ENCODE assay signal across 1 cellular context in the genomic region with DNA sequence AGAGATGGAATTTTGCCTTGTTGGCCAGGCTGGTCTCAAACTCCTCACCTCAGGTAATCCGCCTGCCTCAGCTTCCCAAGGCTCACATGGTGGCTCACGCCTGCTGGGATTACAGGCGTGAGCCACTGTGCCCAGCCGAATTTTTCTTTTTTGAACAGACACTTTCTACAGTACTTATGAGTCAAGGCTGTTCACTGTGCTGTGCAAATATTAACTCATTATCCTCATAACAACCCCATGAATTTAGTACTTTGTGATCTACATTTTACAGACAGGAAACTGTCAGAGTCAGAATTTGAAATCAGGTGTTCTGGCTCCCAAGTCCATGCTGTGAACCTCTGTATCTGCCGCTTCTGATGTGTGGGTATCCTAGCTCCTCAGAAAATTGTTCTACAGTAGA.
TF ChIP-seq lines count a peak whose summit lies in the region.

No MANE protein-coding gene starts in this region.

TF ChIP-seq in HepG2, 621 proteins besides CTCF, POLR2A, EP300 and RAD21:
- TF ChIP-seq RARA (CRISPR knock-in tag; IDR thresholded peaks at IDR 0.05) = peak; percentile 15; the same call in 1 of the 2 replicates
- TF ChIP-seq NR2C2 (CRISPR knock-in tag; IDR thresholded peaks at IDR 0.05; ENCODE audit: borderline replicate concordance) = no peak
- TF ChIP-seq, protein P1, sequence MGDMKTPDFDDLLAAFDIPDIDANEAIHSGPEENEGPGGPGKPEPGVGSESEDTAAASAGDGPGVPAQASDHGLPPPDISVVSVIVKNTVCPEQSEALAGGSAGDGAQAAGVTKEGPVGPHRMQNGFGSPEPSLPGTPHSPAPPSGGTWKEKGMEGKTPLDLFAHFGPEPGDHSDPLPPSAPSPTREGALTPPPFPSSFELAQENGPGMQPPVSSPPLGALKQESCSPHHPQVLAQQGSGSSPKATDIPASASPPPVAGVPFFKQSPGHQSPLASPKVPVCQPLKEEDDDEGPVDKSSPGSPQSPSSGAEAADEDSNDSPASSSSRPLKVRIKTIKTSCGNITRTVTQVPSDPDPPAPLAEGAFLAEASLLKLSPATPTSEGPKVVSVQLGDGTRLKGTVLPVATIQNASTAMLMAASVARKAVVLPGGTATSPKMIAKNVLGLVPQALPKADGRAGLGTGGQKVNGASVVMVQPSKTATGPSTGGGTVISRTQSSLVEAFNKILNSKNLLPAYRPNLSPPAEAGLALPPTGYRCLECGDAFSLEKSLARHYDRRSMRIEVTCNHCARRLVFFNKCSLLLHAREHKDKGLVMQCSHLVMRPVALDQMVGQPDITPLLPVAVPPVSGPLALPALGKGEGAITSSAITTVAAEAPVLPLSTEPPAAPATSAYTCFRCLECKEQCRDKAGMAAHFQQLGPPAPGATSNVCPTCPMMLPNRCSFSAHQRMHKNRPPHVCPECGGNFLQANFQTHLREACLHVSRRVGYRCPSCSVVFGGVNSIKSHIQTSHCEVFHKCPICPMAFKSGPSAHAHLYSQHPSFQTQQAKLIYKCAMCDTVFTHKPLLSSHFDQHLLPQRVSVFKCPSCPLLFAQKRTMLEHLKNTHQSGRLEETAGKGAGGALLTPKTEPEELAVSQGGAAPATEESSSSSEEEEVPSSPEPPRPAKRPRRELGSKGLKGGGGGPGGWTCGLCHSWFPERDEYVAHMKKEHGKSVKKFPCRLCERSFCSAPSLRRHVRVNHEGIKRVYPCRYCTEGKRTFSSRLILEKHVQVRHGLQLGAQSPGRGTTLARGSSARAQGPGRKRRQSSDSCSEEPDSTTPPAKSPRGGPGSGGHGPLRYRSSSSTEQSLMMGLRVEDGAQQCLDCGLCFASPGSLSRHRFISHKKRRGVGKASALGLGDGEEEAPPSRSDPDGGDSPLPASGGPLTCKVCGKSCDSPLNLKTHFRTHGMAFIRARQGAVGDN (CRISPR knock-in tag; IDR thresholded peaks at IDR 0.05) = peak; percentile 13; the same call in 1 of the 2 replicates
- TF ChIP-seq SALL1 (CRISPR knock-in tag; IDR thresholded peaks at IDR 0.05) = peak; percentile 18; the same call in 1 of the 2 replicates
- TF ChIP-seq ZSCAN29 (CRISPR knock-in tag; conservative IDR thresholded peaks at IDR 0.05) = 0 out of 2 replicates have a peak, but pooled peaks have one; percentile 30
- TF ChIP-seq, protein P2, sequence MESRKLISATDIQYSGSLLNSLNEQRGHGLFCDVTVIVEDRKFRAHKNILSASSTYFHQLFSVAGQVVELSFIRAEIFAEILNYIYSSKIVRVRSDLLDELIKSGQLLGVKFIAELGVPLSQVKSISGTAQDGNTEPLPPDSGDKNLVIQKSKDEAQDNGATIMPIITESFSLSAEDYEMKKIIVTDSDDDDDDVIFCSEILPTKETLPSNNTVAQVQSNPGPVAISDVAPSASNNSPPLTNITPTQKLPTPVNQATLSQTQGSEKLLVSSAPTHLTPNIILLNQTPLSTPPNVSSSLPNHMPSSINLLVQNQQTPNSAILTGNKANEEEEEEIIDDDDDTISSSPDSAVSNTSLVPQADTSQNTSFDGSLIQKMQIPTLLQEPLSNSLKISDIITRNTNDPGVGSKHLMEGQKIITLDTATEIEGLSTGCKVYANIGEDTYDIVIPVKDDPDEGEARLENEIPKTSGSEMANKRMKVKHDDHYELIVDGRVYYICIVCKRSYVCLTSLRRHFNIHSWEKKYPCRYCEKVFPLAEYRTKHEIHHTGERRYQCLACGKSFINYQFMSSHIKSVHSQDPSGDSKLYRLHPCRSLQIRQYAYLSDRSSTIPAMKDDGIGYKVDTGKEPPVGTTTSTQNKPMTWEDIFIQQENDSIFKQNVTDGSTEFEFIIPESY (CRISPR knock-in tag; IDR thresholded peaks at IDR 0.05) = peak; percentile 84
- TF ChIP-seq POGZ (CRISPR knock-in tag; IDR thresholded peaks at IDR 0.05) = 0 out of 2 replicates have a peak, but pooled peaks have one; percentile 18
- TF ChIP-seq, protein P3, sequence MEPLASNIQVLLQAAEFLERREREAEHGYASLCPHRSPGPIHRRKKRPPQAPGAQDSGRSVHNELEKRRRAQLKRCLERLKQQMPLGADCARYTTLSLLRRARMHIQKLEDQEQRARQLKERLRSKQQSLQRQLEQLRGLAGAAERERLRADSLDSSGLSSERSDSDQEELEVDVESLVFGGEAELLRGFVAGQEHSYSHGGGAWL (CRISPR knock-in tag; IDR thresholded peaks at IDR 0.05) = peak; percentile 37; the same call in 1 of the 2 replicates
- TF ChIP-seq ELF3 (CRISPR knock-in tag; IDR thresholded peaks at IDR 0.05) = peak; percentile 12; the same call in 1 of the 2 replicates
- TF ChIP-seq, protein P4, sequence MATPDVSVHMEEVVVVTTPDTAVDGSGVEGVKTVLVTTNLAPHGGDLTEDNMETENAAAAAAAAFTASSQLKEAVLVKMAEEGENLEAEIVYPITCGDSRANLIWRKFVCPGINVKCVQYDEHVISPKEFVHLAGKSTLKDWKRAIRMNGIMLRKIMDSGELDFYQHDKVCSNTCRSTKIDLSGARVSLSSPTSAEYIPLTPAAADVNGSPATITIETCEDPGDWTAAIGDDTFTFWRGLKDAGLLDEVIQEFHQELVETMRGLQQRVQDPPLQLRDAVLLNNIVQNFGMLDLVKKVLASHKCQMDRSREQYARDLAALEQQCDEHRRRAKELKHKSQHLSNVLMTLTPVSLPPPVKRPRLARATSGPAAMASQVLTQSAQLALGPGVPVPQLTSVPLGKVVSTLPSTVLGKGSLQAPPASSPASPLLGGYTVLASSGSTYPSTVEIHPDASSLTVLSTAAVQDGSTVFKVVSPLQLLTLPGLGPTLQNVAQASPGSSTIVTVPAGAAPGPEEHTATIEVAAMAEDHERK (CRISPR knock-in tag; IDR thresholded peaks at IDR 0.05; ENCODE audit: low read depth) = no peak
- TF ChIP-seq, protein P5, sequence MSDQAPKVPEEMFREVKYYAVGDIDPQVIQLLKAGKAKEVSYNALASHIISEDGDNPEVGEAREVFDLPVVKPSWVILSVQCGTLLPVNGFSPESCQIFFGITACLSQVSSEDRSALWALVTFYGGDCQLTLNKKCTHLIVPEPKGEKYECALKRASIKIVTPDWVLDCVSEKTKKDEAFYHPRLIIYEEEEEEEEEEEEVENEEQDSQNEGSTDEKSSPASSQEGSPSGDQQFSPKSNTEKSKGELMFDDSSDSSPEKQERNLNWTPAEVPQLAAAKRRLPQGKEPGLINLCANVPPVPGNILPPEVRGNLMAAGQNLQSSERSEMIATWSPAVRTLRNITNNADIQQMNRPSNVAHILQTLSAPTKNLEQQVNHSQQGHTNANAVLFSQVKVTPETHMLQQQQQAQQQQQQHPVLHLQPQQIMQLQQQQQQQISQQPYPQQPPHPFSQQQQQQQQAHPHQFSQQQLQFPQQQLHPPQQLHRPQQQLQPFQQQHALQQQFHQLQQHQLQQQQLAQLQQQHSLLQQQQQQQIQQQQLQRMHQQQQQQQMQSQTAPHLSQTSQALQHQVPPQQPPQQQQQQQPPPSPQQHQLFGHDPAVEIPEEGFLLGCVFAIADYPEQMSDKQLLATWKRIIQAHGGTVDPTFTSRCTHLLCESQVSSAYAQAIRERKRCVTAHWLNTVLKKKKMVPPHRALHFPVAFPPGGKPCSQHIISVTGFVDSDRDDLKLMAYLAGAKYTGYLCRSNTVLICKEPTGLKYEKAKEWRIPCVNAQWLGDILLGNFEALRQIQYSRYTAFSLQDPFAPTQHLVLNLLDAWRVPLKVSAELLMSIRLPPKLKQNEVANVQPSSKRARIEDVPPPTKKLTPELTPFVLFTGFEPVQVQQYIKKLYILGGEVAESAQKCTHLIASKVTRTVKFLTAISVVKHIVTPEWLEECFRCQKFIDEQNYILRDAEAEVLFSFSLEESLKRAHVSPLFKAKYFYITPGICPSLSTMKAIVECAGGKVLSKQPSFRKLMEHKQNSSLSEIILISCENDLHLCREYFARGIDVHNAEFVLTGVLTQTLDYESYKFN (CRISPR knock-in tag; conservative IDR thresholded peaks at IDR 0.05) = peak; percentile 28; the same call in 1 of the 2 replicates
- TF ChIP-seq ZNF232 (CRISPR knock-in tag; IDR thresholded peaks at IDR 0.05; ENCODE audit: borderline replicate concordance) = peak; percentile 100
- TF ChIP-seq ZNF652 (CRISPR knock-in tag; IDR thresholded peaks at IDR 0.05; ENCODE audit: borderline replicate concordance, low read depth) = peak; percentile 17; the same call in 1 of the 2 replicates
- no peak for TF ChIP-seq ZC3H13 (CRISPR knock-in tag; IDR thresholded peaks at IDR 0.05)
- 0 out of 2 replicates have a peak, but pooled peaks have one; percentile 33 for TF ChIP-seq ZNF607 (CRISPR knock-in tag; IDR thresholded peaks at IDR 0.05; ENCODE audit: borderline replicate concordance)
